Comparison of ENCODE assay signal across 15 cellular contexts in genomic region chr2:144774786-144775185, GRCh38.
"Had no signal": no experiment of that assay in that cellular context is flagged by ENCODE, and none has a peak within 500 bp of the region (broad histone marks: within the 10 kb centered on the region; RNA-seq: fewer than 3 reads in every experiment).

No MANE protein-coding gene starts in this region.

- H3K36me3 ChIP-seq: left lung, sigmoid colon, upper lobe of right lung had no signal

- H3K27me3 ChIP-seq: body of pancreas, hepatocyte, left lung, sigmoid colon, upper lobe of right lung had no signal

- H2AFZ ChIP-seq: hepatocyte, parathyroid adenoma had no signal

- H3K27me3 Mint-ChIP-seq: activated CD4-positive, alpha-beta T cell treated with anti-CD3 and anti-CD28 coated beads, Interleukin-2, amount 10 ng/mL, durations not matched to agents 7 days and 5 days; naive B cell had no signal

- H3K9ac ChIP-seq: parathyroid adenoma had no signal

- H3K36me3 Mint-ChIP-seq: activated naive CD8-positive, alpha-beta T cell; naive B cell had no signal

- H3K27ac ChIP-seq: body of pancreas, hepatocyte, left lung, parathyroid adenoma, upper lobe of right lung had no signal

- H3K27ac Mint-ChIP-seq: activated CD4-positive, alpha-beta T cell treated with anti-CD3 and anti-CD28 coated beads, Interleukin-2, amount 10 ng/mL, durations not matched to agents 7 days and 5 days; activated naive CD8-positive, alpha-beta T cell; naive B cell; stimulated activated naive CD8-positive, alpha-beta T cell treated with anti-CD3 and anti-CD28 coated beads, Interleukin-15, amount 100 ng/mL, for 72 hours had no signal

- DNase-seq: activated CD4-positive, alpha-beta T cell treated with anti-CD3 and anti-CD28 coated beads, Interleukin-2, amount 10 ng/mL, durations not matched to agents 7 days and 5 days; activated gamma-delta T cell treated with Interleukin-2 at 50 U/mL for 16 hours; amygdala; body of pancreas; caudate nucleus; left lung; mammary epithelial cell; naive B cell; sigmoid colon; stimulated activated CD4-positive, alpha-beta T cell treated with anti-CD3 and anti-CD28 coated beads, Interleukin-1b, Interleukin-23, amount 100 ng/mL, for 48 hours; stimulated activated naive CD8-positive, alpha-beta T cell treated with anti-CD3 and anti-CD28 coated beads, Interleukin-15, amount 100 ng/mL, for 72 hours; upper lobe of right lung had no signal

- H3K9me3 Mint-ChIP-seq: activated CD4-positive, alpha-beta T cell treated with anti-CD3 and anti-CD28 coated beads, Interleukin-2, amount 10 ng/mL, durations not matched to agents 7 days and 5 days; naive B cell; stimulated activated naive CD8-positive, alpha-beta T cell treated with anti-CD3 and anti-CD28 coated beads, Interleukin-15, amount 100 ng/mL, for 72 hours had no signal

- H3K4me1 Mint-ChIP-seq: activated CD4-positive, alpha-beta T cell treated with anti-CD3 and anti-CD28 coated beads, Interleukin-2, amount 10 ng/mL, durations not matched to agents 7 days and 5 days; naive B cell; stimulated activated naive CD8-positive, alpha-beta T cell treated with anti-CD3 and anti-CD28 coated beads, Interleukin-15, amount 100 ng/mL, for 72 hours had no signal

- H3K9me3 ChIP-seq: body of pancreas, left lung, sigmoid colon, upper lobe of right lung had no signal

- H3K4me2 ChIP-seq: hepatocyte had no signal

- H3K4me1 ChIP-seq: body of pancreas, parathyroid adenoma, upper lobe of right lung had no signal

- H3K79me2 ChIP-seq: hepatocyte, parathyroid adenoma had no signal

- H3K4me3 Mint-ChIP-seq: activated CD4-positive, alpha-beta T cell treated with anti-CD3 and anti-CD28 coated beads, Interleukin-2, amount 10 ng/mL, durations not matched to agents 7 days and 5 days; activated naive CD8-positive, alpha-beta T cell; naive B cell; stimulated activated naive CD8-positive, alpha-beta T cell treated with anti-CD3 and anti-CD28 coated beads, Interleukin-15, amount 100 ng/mL, for 72 hours had no signal

- H3K4me3 ChIP-seq: body of pancreas, hepatocyte, left lung, sigmoid colon, upper lobe of right lung had no signal
